In genomic region chrX:17590892-17591740, GRCh38 we compare ENCODE assay signal across 8 cellular contexts.
DNase-seq lines count a peak whose midpoint lies in the region; ATAC-seq and TF ChIP-seq lines count a peak whose summit lies in the region.

No MANE protein-coding gene starts in this region.

- H3K27ac ChIP-seq in ovary, result peak overlapping the region in 1 of 2 donors; percentile 1

- no peak overlapping the region for H3K4me3 ChIP-seq in ovary

- H3K4me1 ChIP-seq in ovary (ENCODE audit: insufficient read depth), result peaks cover 3% of the 10 kb centered on the region

- DNase-seq in activated T-cell treated with anti-CD3 and anti-CD28 coated beads for 24 hours (ENCODE audit: low read depth) (peak; percentile 26), activated T-cell treated with anti-CD3 and anti-CD28 coated beads for 4 hours (no peak), NCI-H2227 treated with DMSO at 0.1 percent for 48 hours (lab: John Stamatoyannopoulos, UW) (peak; percentile 51), activated T-cell treated with anti-CD3 and anti-CD28 coated beads for 48 hours (ENCODE audit: low read depth) (peak; percentile 14), fibroblast of the conjunctiva (ENCODE audit: low read depth) (peak; percentile 89), ovary (peak; percentile 49 to 73 (median 60))

- intact Hi-C loops in ovary (cut with DNase I), result loop anchor here in 2 of 4 donors (2.0 to 10.0 kb wide), 4 partner anchors 214 to 349 kb away; partner anchors contain the start of gene NHS (in 1 of the 2)

- 28 to 36% (median 31%) methylated on average over 9 of the region's 9 CpGs for WGBS in ovary, 3 donors

- no peaks in the 10 kb centered on the region for H3K9me3 ChIP-seq in ovary

- no peak for TF ChIP-seq POLR2A in ovary (IDR thresholded peaks at IDR 0.05)

- TF ChIP-seq CTCF in ovary (IDR thresholded peaks at IDR 0.05), result peak; percentile 29 to 65 (median 56)

- no peaks in the 10 kb centered on the region for H3K27me3 ChIP-seq in ovary

- peak; percentile 63 for ATAC-seq in HG02973 (IDR thresholded peaks at IDR 0.05; ENCODE audit: unreplicated experiment)
- ATAC-seq in HG03469 (IDR thresholded peaks at IDR 0.05; ENCODE audit: unreplicated experiment), result no peak

- no peak for TF ChIP-seq EP300 in ovary (IDR thresholded peaks at IDR 0.05)

- no peaks in the 10 kb centered on the region for H3K36me3 ChIP-seq in ovary
